ENCODE assay signal across 8 cellular contexts in the genomic region with DNA sequence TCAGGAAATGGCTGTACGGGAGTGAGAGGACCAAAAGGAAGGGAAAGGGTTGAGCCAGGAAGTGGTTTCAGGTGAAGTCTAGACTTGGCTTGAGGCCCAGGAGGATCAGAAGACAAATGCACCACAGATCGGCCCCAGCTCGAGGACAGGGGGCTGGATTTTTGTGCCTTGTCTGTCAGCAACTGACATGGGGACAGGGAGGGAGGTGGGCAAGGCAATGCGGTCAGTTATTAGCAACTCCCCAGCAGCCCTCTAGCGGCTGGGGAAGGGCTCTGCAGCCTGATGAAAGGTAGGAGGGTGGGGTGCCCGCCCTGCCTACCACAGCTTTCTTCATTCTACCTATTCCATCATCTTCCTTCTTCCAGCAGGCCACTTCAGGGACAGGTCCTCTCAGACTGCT.
DNase-seq lines count a peak whose midpoint lies in the region; ATAC-seq lines count a peak whose summit lies in the region.

No MANE protein-coding gene starts in this region.

- DNase-seq in NCI-H748 (lab: John Stamatoyannopoulos, UW; ENCODE audit: unreplicated experiment) (peak; percentile 60), NCI-H748 treated with DMSO at 0.1 percent for 48 hours (lab: John Stamatoyannopoulos, UW) (no peak), UCSD-AML1 (lab: John Stamatoyannopoulos, UW; ENCODE audit: unreplicated experiment) (peak; percentile 21), head of caudate nucleus (peak in 27 of 42 donors; percentile 9 to 62 (median 22))
- peak; percentile 5 for DNase-seq in stimulated activated CD4-positive, alpha-beta T cell treated with anti-CD3 and anti-CD28 coated beads, Interleukin-1b, Interleukin-23, amount 100 ng/mL, for 48 hours

- intact Hi-C loops in head of caudate nucleus (cut with DNase I), result loop anchor here (5.0 to 10.0 kb wide), 4 partner anchors 53 to 295 kb away; no protein-coding TSS in a partner anchor

- ATAC-seq in GM19397 (IDR thresholded peaks at IDR 0.05; ENCODE audit: unreplicated experiment) (peak; percentile 81), HG03571 (IDR thresholded peaks at IDR 0.05; ENCODE audit: unreplicated experiment) (peak; percentile 84), GM19023 (IDR thresholded peaks at IDR 0.05; ENCODE audit: unreplicated experiment) (no peak)
